Comparison of ENCODE assay signal across 1 cellular context in genomic region chr1:222617367-222617951, GRCh38.
TF ChIP-seq lines count a peak whose summit lies in the region.

No MANE protein-coding gene starts in this region.

TF ChIP-seq in GM23338, 12 proteins besides CTCF, POLR2A, EP300 and RAD21:
- TF ChIP-seq NANOG (IDR thresholded peaks at IDR 0.05; ENCODE audit: borderline replicate concordance) (no peak), REST (IDR thresholded peaks at IDR 0.05; ENCODE audit: unreplicated experiment) (no peak), ETS1 (IDR thresholded peaks at IDR 0.05) (no peak), EZH2 (IDR thresholded peaks at IDR 0.05; ENCODE audit: low read depth, unreplicated experiment) (no peak), CREB1 (CRISPR knock-in tag; IDR thresholded peaks at IDR 0.05; ENCODE audit: low read depth) (peak; percentile 87), JUNB (IDR thresholded peaks at IDR 0.05; ENCODE audit: unreplicated experiment) (no peak), ZNF462 (CRISPR knock-in tag; IDR thresholded peaks at IDR 0.05) (no peak), POLR2AphosphoS5 (IDR thresholded peaks at IDR 0.05; ENCODE audit: low read depth) (peak; percentile 62), STAT1 (IDR thresholded peaks at IDR 0.05; ENCODE audit: unreplicated experiment) (no peak)
